ENCODE assay signal across 13 cellular contexts in genomic region chr12:49872781-49873181, GRCh38.
DNase-seq lines count a peak whose midpoint lies in the region; ATAC-seq and TF ChIP-seq lines count a peak whose summit lies in the region.
"Had no signal": no experiment of that assay in that cellular context is flagged by ENCODE, and none has a peak within 500 bp of the region (broad histone marks: within the 10 kb centered on the region; RNA-seq: fewer than 3 reads in every experiment).

No MANE protein-coding gene starts in this region.

- no peak overlapping the region for H3K4me3 ChIP-seq in epithelial cell of esophagus (ENCODE audit: low read length)
- H3K4me3 ChIP-seq: SJCRH30 had no signal

- ATAC-seq in GM18870 (IDR thresholded peaks at IDR 0.05; ENCODE audit: unreplicated experiment) = no peak

- DNase-seq in NCI-H1436 (lab: John Stamatoyannopoulos, UW) = peak; percentile 7
- DNase-seq in NCI-H1436 treated with DMSO at 0.1 percent for 48 hours (lab: John Stamatoyannopoulos, UW) = no peak
- DNase-seq in NCI-H226 = peak; percentile 81
- DNase-seq in epithelial cell of esophagus (ENCODE audit: low read depth) = peak; percentile 42
- DNase-seq in pons (ENCODE audit: low spot score) = peak; percentile 73
- DNase-seq in activated naive CD4-positive, alpha-beta T cell treated with Interleukin-2 at 50 U/mL for 16 hours = no peak
- no peak for DNase-seq in NCI-H146 (lab: John Stamatoyannopoulos, UW)
- DNase-seq: activated CD8-positive, alpha-beta memory T cell treated with anti-CD3 and anti-CD28 coated beads, Interleukin-2, amount 50 U/mL, for 4 hours; activated naive CD8-positive, alpha-beta T cell treated with anti-CD3 and anti-CD28 coated beads, Interleukin-2, amount 10 ng/mL, durations not matched to agents 7 days and 5 days; NCI-H524 treated with DMSO at 0.1 percent for 48 hours; trophoblast cell had no signal

- no peak for TF ChIP-seq CTCF in epithelial cell of esophagus (IDR thresholded peaks at IDR 0.05; ENCODE audit: insufficient read depth, low read depth, low read length, missing control alignments)

Comparison
In these comparisons a context has a peak if more than half of its experiments do, and no peak if none do; other contexts are left out.
1. DNase-seq: peak in NCI-H1436 (single experiment), NCI-H226 (single experiment), epithelial cell of esophagus (single experiment) and pons (single experiment); none in NCI-H1436 treated with DMSO at 0.1 percent for 48 hours (single experiment), activated naive CD4-positive, alpha-beta T cell treated with Interleukin-2 at 50 U/mL for 16 hours (single experiment) and NCI-H146 (single experiment).